Comparison of ENCODE assay signal across 9 cellular contexts in genomic region chr3:138186803-138187295, GRCh38. TPM values are rescaled to one million over a fixed set of nuclear protein-coding genes. Genes with fewer than 3 reads are reported as not detected.
DNase-seq lines count a peak whose midpoint lies in the region; ATAC-seq and TF ChIP-seq lines count a peak whose summit lies in the region.
"Had no signal": no experiment of that assay in that cellular context is flagged by ENCODE, and none has a peak within 500 bp of the region (broad histone marks: within the 10 kb centered on the region; RNA-seq: fewer than 3 reads in every experiment).

No MANE protein-coding gene starts in this region.

- H3K36me3 ChIP-seq in BE2C, result peaks cover 18% of the 10 kb centered on the region

- H3K36me3 Mint-ChIP-seq in naive B cell, result peaks cover 0 to 5% of the 10 kb centered on the region in 2 donors
- H3K36me3 Mint-ChIP-seq in stimulated activated naive B cell treated with anti-CD40 and anti-IgM and Interleukin-4, amounts not matched to agents 10 μg/mL and 1 μg/mL and 100 μg/mL, for 72 hours, result peaks cover 7 to 15% of the 10 kb centered on the region in 2 donors

- peaks cover 31 to 44% (median 32%) of the 10 kb centered on the region in 3 donors for H3K4me1 Mint-ChIP-seq in naive B cell
- H3K4me1 Mint-ChIP-seq in stimulated activated naive B cell treated with anti-CD40 and anti-IgM and Interleukin-4, amounts not matched to agents 10 μg/mL and 1 μg/mL and 100 μg/mL, for 72 hours, result peaks cover 22 to 33% of the 10 kb centered on the region in 2 donors

- no peaks in the 10 kb centered on the region for H3K9me3 Mint-ChIP-seq in naive B cell
- no peaks in the 10 kb centered on the region for H3K9me3 Mint-ChIP-seq in stimulated activated naive B cell treated with anti-CD40 and anti-IgM and Interleukin-4, amounts not matched to agents 10 μg/mL and 1 μg/mL and 100 μg/mL, for 72 hours

- peak overlapping the region; percentile 94 for H3K4me3 ChIP-seq in BE2C (ENCODE audit: low read depth, low read length)

- H3K4me1 ChIP-seq in BE2C, result peaks cover 2% of the 10 kb centered on the region; the same call in 1 of the 2 replicates

- H3K27me3 ChIP-seq in BE2C, result peaks cover 20% of the 10 kb centered on the region

- peaks cover 8 to 12% (median 10%) of the 10 kb centered on the region in 3 donors for H3K27me3 Mint-ChIP-seq in naive B cell
- H3K27me3 Mint-ChIP-seq in stimulated activated naive B cell treated with anti-CD40 and anti-IgM and Interleukin-4, amounts not matched to agents 10 μg/mL and 1 μg/mL and 100 μg/mL, for 72 hours, result peaks cover 13 to 18% of the 10 kb centered on the region in 2 donors

- peak; percentile 32 for ATAC-seq in HG03439 (IDR thresholded peaks at IDR 0.05; ENCODE audit: unreplicated experiment)
- ATAC-seq in esophagus mucosa, result peak; percentile 97
- peak; percentile 88 to 90 for ATAC-seq in naive B cell (ENCODE audit: low read depth in 2 of 2)
- peak; percentile 63 to 66 for ATAC-seq in stimulated activated naive B cell treated with anti-CD40 and anti-IgM and Interleukin-4, amounts not matched to agents 10 μg/mL and 1 μg/mL and 100 μg/mL, for 72 hours (replicated peaks)

- H3K27ac Mint-ChIP-seq in naive B cell, result peak overlapping the region; percentile 81 to 98 (median 96)
- peak overlapping the region; percentile 100 for H3K27ac Mint-ChIP-seq in stimulated activated naive B cell treated with anti-CD40 and anti-IgM and Interleukin-4, amounts not matched to agents 10 μg/mL and 1 μg/mL and 100 μg/mL, for 72 hours

- peak; percentile 90 for DNase-seq in BE2C
- DNase-seq in GM19240 (ENCODE audit: insufficient read length, low spot score), result peak; percentile 89
- peak; percentile 88 for DNase-seq in NCI-H774 (lab: John Stamatoyannopoulos, UW)
- DNase-seq in activated T-cell treated with anti-CD3 and anti-CD28 coated beads for 1 hour (ENCODE audit: low read depth), result peak; percentile 82
- peak; percentile 85 for DNase-seq in naive B cell
- peak; percentile 79 for DNase-seq in stimulated activated naive B cell treated with anti-CD40 and anti-IgM and Interleukin-4, amounts not matched to agents 10 μg/mL and 1 μg/mL and 100 μg/mL, for 72 hours

- H3K4me3 Mint-ChIP-seq in naive B cell, result peak overlapping the region; percentile 91 to 98 (median 97)
- peak overlapping the region; percentile 97 to 99 for H3K4me3 Mint-ChIP-seq in stimulated activated naive B cell treated with anti-CD40 and anti-IgM and Interleukin-4, amounts not matched to agents 10 μg/mL and 1 μg/mL and 100 μg/mL, for 72 hours

- no peaks in the 10 kb centered on the region for H3K9me3 ChIP-seq in BE2C

- TF ChIP-seq CTCF in BE2C (IDR thresholded peaks at IDR 0.05; ENCODE audit: low read depth, low read length), result no peak

RNA-seq across cellular contexts. Expression of gene ARMC8, which starts 0.3 kb away (rescaled TPM):
- 20.2 TPM for polyA plus RNA-seq in BE2C (2012; ENCODE audit: insufficient read depth, insufficient read length, low read depth)
- total RNA-seq in esophagus mucosa, result 23.1 TPM
- polyA plus RNA-seq in naive B cell (ENCODE audit: low read depth in 6 of 6), result 10 to 100 TPM; 47.4 to 70.5 (median 57.3) TPM

RNA-seq across cellular contexts. Expression of gene DBR1, which starts 12.1 kb away (rescaled TPM):
- 16.3 TPM for polyA plus RNA-seq in BE2C (2012; ENCODE audit: insufficient read depth, insufficient read length, low read depth)
- 7.3 TPM for total RNA-seq in esophagus mucosa
- 10 to 100 TPM in 3 of 6 donors, 1 to 10 TPM in 2, not detected in 1; 7.6 to 14.3 (median 11.9) TPM for polyA plus RNA-seq in naive B cell (ENCODE audit: low read depth in 6 of 6)

RNA-seq across cellular contexts. Expression of gene A4GNT, which starts 54.7 kb away (rescaled TPM):
- polyA plus RNA-seq in BE2C (2012; ENCODE audit: insufficient read depth, insufficient read length, low read depth), result not detected
- total RNA-seq in esophagus mucosa, result not detected
- polyA plus RNA-seq in naive B cell (ENCODE audit: low read depth in 6 of 6), result under 1 TPM in 1 of 6 donors, not detected in 5; 0.19 TPM
- total RNA-seq: T-helper 1 cell treated with Interleukin-12 subunit alpha and Interleukin-12 subunit beta and Interleukin-4 antibody, amounts not matched to agents 30 ng/mL and 1 ng/mL, for 36 hours had no signal

Comparison
In these comparisons a context has a peak if more than half of its experiments do, and no peak if none do; other contexts are left out.
1. Peak in every context shown above with its lines: DNase-seq, ATAC-seq and H3K4me3 ChIP-seq.
2. ATAC-seq: peak in every context shown above with its lines; median percentile 97 in esophagus mucosa; 89 in naive B cell; 64 in stimulated activated naive B cell treated with anti-CD40 and anti-IgM and Interleukin-4, amounts not matched to agents 10 μg/mL and 1 μg/mL and 100 μg/mL, for 72 hours; 32 in HG03439.